In the genomic region with DNA sequence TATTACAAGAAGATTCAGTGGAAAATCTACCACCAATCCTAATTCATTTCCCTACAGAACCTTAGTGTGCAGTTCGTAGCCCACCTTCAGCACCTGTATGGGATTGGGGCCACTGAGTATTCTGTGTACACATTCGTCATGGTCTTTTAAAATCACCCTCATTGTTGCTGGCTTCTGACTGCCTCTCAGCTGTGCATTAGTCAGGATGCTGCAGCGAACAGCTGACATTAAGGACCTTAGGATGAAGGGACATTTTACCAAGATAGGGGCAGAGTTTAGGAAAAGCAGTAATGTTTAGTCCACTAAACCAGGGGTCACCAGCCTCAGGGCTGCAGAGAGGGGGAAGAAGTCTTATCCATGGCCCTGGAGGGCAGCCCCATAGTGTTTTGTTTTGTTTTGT, we compare ENCODE assay signal across 18 cellular contexts.
"Had no signal": no experiment of that assay in that cellular context is flagged by ENCODE, and none has a peak within 500 bp of the region (broad histone marks: within the 10 kb centered on the region; RNA-seq: fewer than 3 reads in every experiment).

No MANE protein-coding gene starts in this region.

- DNase-seq: activated CD4-positive, alpha-beta T cell treated with anti-CD3 and anti-CD28 coated beads, Interleukin-2, amount 10 ng/mL, durations not matched to agents 24 days and 14 days; activated CD4-positive, CD25-positive, alpha-beta regulatory T cell; activated CD8-positive, alpha-beta T cell treated with anti-CD3 and anti-CD28 coated beads for 36 hours; activated naive CD4-positive, alpha-beta T cell treated with anti-CD3 and anti-CD28 coated beads for 36 hours; activated naive CD8-positive, alpha-beta T cell treated with anti-CD3 and anti-CD28 coated beads, Interleukin-2, amount 50 U/mL, for 24 hours; activated T-cell treated with anti-CD3 and anti-CD28 coated beads, Interleukin-2, amount 50 U/mL, for 24 hours; anterior cingulate cortex; effector memory CD4-positive, alpha-beta T cell; esophagus squamous epithelium; naive B cell; pancreas; stimulated activated CD4-positive, alpha-beta T cell treated with anti-CD3 and anti-CD28 coated beads, Interleukin-12 subunit alpha, Interleukin-12 subunit beta, amount 100 ng/mL, for 4 hours; stimulated activated CD4-positive, alpha-beta T cell treated with anti-CD3 and anti-CD28 coated beads, Interleukin-1b, Interleukin-23, amount 100 ng/mL, for 48 hours; stimulated activated CD8-positive, alpha-beta memory T cell treated with anti-CD3 and anti-CD28 coated beads, Interleukin-4, amount 100 ng/mL, for 48 hours; stimulated activated naive CD4-positive, alpha-beta T cell; T1000 had no signal

- H3K36me3 ChIP-seq: esophagus squamous epithelium, neutrophil, pancreas had no signal

- H3K27ac ChIP-seq: esophagus squamous epithelium, neutrophil, pancreas had no signal

- H3K4me1 Mint-ChIP-seq: activated CD4-positive, alpha-beta T cell treated with anti-CD3 and anti-CD28 coated beads, Interleukin-2, amount 10 ng/mL, durations not matched to agents 24 days and 14 days; activated naive CD8-positive, alpha-beta T cell treated with anti-CD3 and anti-CD28 coated beads, Interleukin-2, amount 50 U/mL, for 24 hours; memory B cell; naive B cell had no signal

- H3K4me3 Mint-ChIP-seq: activated CD4-positive, alpha-beta T cell treated with anti-CD3 and anti-CD28 coated beads, Interleukin-2, amount 10 ng/mL, durations not matched to agents 24 days and 14 days; activated CD8-positive, alpha-beta T cell treated with anti-CD3 and anti-CD28 coated beads for 36 hours; activated naive CD4-positive, alpha-beta T cell treated with anti-CD3 and anti-CD28 coated beads for 36 hours; activated naive CD8-positive, alpha-beta T cell treated with anti-CD3 and anti-CD28 coated beads, Interleukin-2, amount 50 U/mL, for 24 hours; activated T-cell treated with anti-CD3 and anti-CD28 coated beads, Interleukin-2, amount 50 U/mL, for 24 hours; memory B cell; naive B cell had no signal

- H3K27ac Mint-ChIP-seq: activated CD4-positive, alpha-beta T cell treated with anti-CD3 and anti-CD28 coated beads, Interleukin-2, amount 10 ng/mL, durations not matched to agents 24 days and 14 days; activated CD8-positive, alpha-beta T cell treated with anti-CD3 and anti-CD28 coated beads for 36 hours; activated naive CD4-positive, alpha-beta T cell treated with anti-CD3 and anti-CD28 coated beads for 36 hours; activated naive CD8-positive, alpha-beta T cell treated with anti-CD3 and anti-CD28 coated beads, Interleukin-2, amount 50 U/mL, for 24 hours; activated T-cell treated with anti-CD3 and anti-CD28 coated beads, Interleukin-2, amount 50 U/mL, for 24 hours; memory B cell had no signal

- H3K9me3 Mint-ChIP-seq: activated CD4-positive, alpha-beta T cell treated with anti-CD3 and anti-CD28 coated beads, Interleukin-2, amount 10 ng/mL, durations not matched to agents 24 days and 14 days; activated CD8-positive, alpha-beta T cell treated with anti-CD3 and anti-CD28 coated beads for 36 hours; activated naive CD4-positive, alpha-beta T cell treated with anti-CD3 and anti-CD28 coated beads for 36 hours; activated naive CD8-positive, alpha-beta T cell treated with anti-CD3 and anti-CD28 coated beads, Interleukin-2, amount 50 U/mL, for 24 hours; activated T-cell treated with anti-CD3 and anti-CD28 coated beads, Interleukin-2, amount 50 U/mL, for 24 hours had no signal

- FAIRE-seq: pancreas had no signal

- ATAC-seq: activated CD8-positive, alpha-beta T cell treated with anti-CD3 and anti-CD28 coated beads for 36 hours; activated naive CD8-positive, alpha-beta T cell treated with anti-CD3 and anti-CD28 coated beads, Interleukin-2, amount 50 U/mL, for 24 hours; pancreas had no signal

- H3K36me3 Mint-ChIP-seq: memory B cell, naive B cell had no signal

- H3K9me3 ChIP-seq: esophagus squamous epithelium, neutrophil, pancreas had no signal

- H3K27me3 ChIP-seq: esophagus squamous epithelium, neutrophil, pancreas had no signal

- H3K4me3 ChIP-seq: esophagus squamous epithelium, pancreas had no signal
